ENCODE assay signal across 13 cellular contexts in genomic region chr4:99506781-99507180, GRCh38. TPM values are rescaled to one million over a fixed set of nuclear protein-coding genes. Genes with fewer than 3 reads are reported as not detected.
DNase-seq lines count a peak whose midpoint lies in the region; ATAC-seq and TF ChIP-seq lines count a peak whose summit lies in the region.
"Had no signal": no experiment of that assay in that cellular context is flagged by ENCODE, and none has a peak within 500 bp of the region (broad histone marks: within the 10 kb centered on the region; RNA-seq: fewer than 3 reads in every experiment).

No MANE protein-coding gene starts in this region.

- no peak for ATAC-seq in SK-N-SH treated with all-trans-retinoic acid at 6 μM for 48 hours
- no peak for ATAC-seq in T-cell (replicated peaks in 1 of 4)
- ATAC-seq in HG02885 (IDR thresholded peaks at IDR 0.05; ENCODE audit: poor library complexity, unreplicated experiment), result no peak

- peaks cover 45 to 54% (median 50%) of the 10 kb centered on the region in 3 donors for H3K4me1 Mint-ChIP-seq in T-cell

- intact Hi-C loops in testis (cut with DNase I; ENCODE audit: low total_unique reads), result no loop called here

- no peaks in the 10 kb centered on the region for H3K9me3 Mint-ChIP-seq in T-cell
- H3K9me3 Mint-ChIP-seq: activated naive CD4-positive, alpha-beta T cell treated with anti-CD3 and anti-CD28 coated beads for 36 hours had no signal

- no peak for TF ChIP-seq POLR2A in testis (IDR thresholded peaks at IDR 0.05)
- TF ChIP-seq POLR2A in tibial nerve (IDR thresholded peaks at IDR 0.05), result no peak

- H3F3A ChIP-seq in SK-N-SH (replicated peaks; ENCODE audit: insufficient read depth), result no peaks in the 10 kb centered on the region

- no peaks in the 10 kb centered on the region for H3K36me3 Mint-ChIP-seq in T-cell

- no peak overlapping the region for H3K4me2 ChIP-seq in SK-N-SH

- no peaks in the 10 kb centered on the region for H3K9me2 ChIP-seq in SK-N-SH

- DNase-seq in SK-N-SH (no peak), EH (ENCODE audit: low read depth) (peak; percentile 9), T-cell (no peak), fibroblast of pulmonary artery (ENCODE audit: low read depth) (peak; percentile 16), testis (no peak), tibial nerve (ENCODE audit: low spot score in 2 of 2) (no peak)
- DNase-seq: activated naive CD4-positive, alpha-beta T cell treated with anti-CD3 and anti-CD28 coated beads for 36 hours; central memory CD4-positive, alpha-beta T cell; Peyer's patch had no signal

- POLR2A ChIA-PET in SK-N-SH (lab: Yijun Ruan, JAX), result no interaction called here
- POLR2A ChIA-PET in T-cell (lab: Charles Lee), result interaction anchor here (0.6 to 0.8 kb wide), 2 partner anchors 17 to 798 kb away, joined by 6 to 10 read pairs; no protein-coding TSS in a partner anchor

- H3K27ac Mint-ChIP-seq in T-cell, result peak overlapping the region; percentile 85 to 89

- no peaks in the 10 kb centered on the region for H4K20me1 ChIP-seq in SK-N-SH (ENCODE audit: insufficient read depth)

- H3K27me3 Mint-ChIP-seq in T-cell, result no peaks in the 10 kb centered on the region

- no peak overlapping the region for H3K9ac ChIP-seq in SK-N-SH

- H3K79me2 ChIP-seq in SK-N-SH (ENCODE audit: insufficient read depth), result no peaks in the 10 kb centered on the region

- peak overlapping the region in 1 of 3 donors; percentile 58 for H3K4me3 Mint-ChIP-seq in T-cell
- H3K4me3 Mint-ChIP-seq: activated naive CD4-positive, alpha-beta T cell treated with anti-CD3 and anti-CD28 coated beads for 36 hours had no signal

- WGBS in SK-N-SH (ENCODE audit: low lambda C conversion rate), result 15% methylated on average over 2 of the region's 2 CpGs
- 54 to 55% methylated on average over 2 of the region's 2 CpGs for WGBS in testis, 2 donors
- WGBS in tibial nerve, 2 donors, result 47 to 52% methylated on average over 2 of the region's 2 CpGs

- TF ChIP-seq EP300 in SK-N-SH (IDR thresholded peaks at IDR 0.05; ENCODE audit: borderline replicate concordance in 1 of 2, low read depth in 1 of 2, low read length in 1 of 2) (no peak), tibial nerve (IDR thresholded peaks at IDR 0.05) (no peak)

- TF ChIP-seq CTCF in SK-N-SH (IDR thresholded peaks at IDR 0.05) (no peak), fibroblast of pulmonary artery (IDR thresholded peaks at IDR 0.05; ENCODE audit: low read length, missing control alignments) (no peak), testis (IDR thresholded peaks at IDR 0.05) (no peak), tibial nerve (IDR thresholded peaks at IDR 0.05) (no peak)

- CTCF ChIA-PET in SK-N-SH (lab: Yijun Ruan, JAX) (interaction anchor here (0.6 kb wide), 1 partner anchor 1281 kb away, joined by 3 read pairs; no protein-coding TSS in a partner anchor), T-cell (lab: Charles Lee) (interaction anchor here (0.6 to 0.7 kb wide), 2 partner anchors 586 to 957 kb away, joined by 3 read pairs; no protein-coding TSS in a partner anchor)

- H3K36me3 ChIP-seq in SK-N-SH (replicated peaks in 1 of 2; ENCODE audit: control insufficient read depth in 1 of 2, insufficient read depth in 2 of 2, low read length in 1 of 2) (no peaks in the 10 kb centered on the region), testis (ENCODE audit: low read depth, missing control alignments) (no peaks in the 10 kb centered on the region), tibial nerve (no peaks in the 10 kb centered on the region)
- H3K36me3 ChIP-seq: Peyer's patch had no signal

- H3K9me3 ChIP-seq in SK-N-SH, result no peaks in the 10 kb centered on the region
- H3K9me3 ChIP-seq in testis, result no peaks in the 10 kb centered on the region
- H3K9me3 ChIP-seq in tibial nerve, result peaks cover 0 to 9% (median 0%) of the 10 kb centered on the region in 4 donors
- H3K9me3 ChIP-seq: Peyer's patch had no signal

- TF ChIP-seq RAD21 in SK-N-SH (IDR thresholded peaks at IDR 0.05; ENCODE audit: low read length), result no peak

- H3K4me1 ChIP-seq in SK-N-SH (ENCODE audit: control insufficient read depth in 1 of 2, insufficient read depth in 2 of 2, low read depth in 1 of 2, low read length in 1 of 2), result peaks cover 0 to 3% of the 10 kb centered on the region in 2 experiments; a peak in 1 of 4 replicates
- H3K4me1 ChIP-seq in testis, result no peaks in the 10 kb centered on the region
- no peaks in the 10 kb centered on the region for H3K4me1 ChIP-seq in tibial nerve
- H3K4me1 ChIP-seq: Peyer's patch had no signal

- H3K27ac ChIP-seq in SK-N-SH (ENCODE audit: low read depth in 2 of 2, low read length in 1 of 2), result no peak overlapping the region
- H3K27ac ChIP-seq in testis, result no peak overlapping the region
- H3K27ac ChIP-seq in tibial nerve, result no peak overlapping the region
- H3K27ac ChIP-seq: Peyer's patch had no signal

- H3K4me3 ChIP-seq in SK-N-SH (ENCODE audit: low read depth in 2 of 2, low read length in 1 of 2) (no peak overlapping the region), fibroblast of pulmonary artery (replicated peaks; ENCODE audit: low read depth, low read length) (no peak overlapping the region), testis (no peak overlapping the region), tibial nerve (no peak overlapping the region)
- H3K4me3 ChIP-seq: Peyer's patch had no signal

- H3K27me3 ChIP-seq in SK-N-SH (ENCODE audit: insufficient read depth) (no peaks in the 10 kb centered on the region), testis (no peaks in the 10 kb centered on the region), tibial nerve (no peaks in the 10 kb centered on the region)
- H3K27me3 ChIP-seq: Peyer's patch had no signal

- no peak overlapping the region for H2AFZ ChIP-seq in SK-N-SH (ENCODE audit: low read depth)

TF ChIP-seq in SK-N-SH, 30 proteins besides CTCF, POLR2A, EP300 and RAD21:
- TF ChIP-seq RXRA (IDR thresholded peaks at IDR 0.05; ENCODE audit: borderline replicate concordance, low read depth), result no peak
- TF ChIP-seq, protein P1, sequence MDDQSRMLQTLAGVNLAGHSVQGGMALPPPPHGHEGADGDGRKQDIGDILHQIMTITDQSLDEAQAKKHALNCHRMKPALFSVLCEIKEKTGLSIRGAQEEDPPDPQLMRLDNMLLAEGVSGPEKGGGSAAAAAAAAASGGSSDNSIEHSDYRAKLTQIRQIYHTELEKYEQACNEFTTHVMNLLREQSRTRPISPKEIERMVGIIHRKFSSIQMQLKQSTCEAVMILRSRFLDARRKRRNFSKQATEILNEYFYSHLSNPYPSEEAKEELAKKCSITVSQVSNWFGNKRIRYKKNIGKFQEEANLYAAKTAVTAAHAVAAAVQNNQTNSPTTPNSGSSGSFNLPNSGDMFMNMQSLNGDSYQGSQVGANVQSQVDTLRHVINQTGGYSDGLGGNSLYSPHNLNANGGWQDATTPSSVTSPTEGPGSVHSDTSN (IDR thresholded peaks at IDR 0.05), result peak; percentile 38

TF ChIP-seq in SK-N-SH treated with all-trans-retinoic acid at 6 μM for 48 hours, 23 proteins besides CTCF, POLR2A, EP300 and RAD21 (continues in another document):
- TF ChIP-seq BACH2 (CRISPR knock-in tag; IDR thresholded peaks at IDR 0.05; ENCODE audit: borderline replicate concordance) (no peak), ZFP3 (CRISPR knock-in tag; IDR thresholded peaks at IDR 0.05) (no peak), ARNTL (CRISPR knock-in tag; IDR thresholded peaks at IDR 0.05; ENCODE audit: borderline replicate concordance, low read depth) (no peak), ESRRG (CRISPR knock-in tag; IDR thresholded peaks at IDR 0.05) (no peak), ZNF8 (CRISPR knock-in tag; IDR thresholded peaks at IDR 0.05) (no peak), RARB (CRISPR knock-in tag; IDR thresholded peaks at IDR 0.05) (no peak), TCF4 (CRISPR knock-in tag; IDR thresholded peaks at IDR 0.05; ENCODE audit: borderline replicate concordance) (no peak), OSR1 (CRISPR knock-in tag; IDR thresholded peaks at IDR 0.05) (no peak)
- TF ChIP-seq, protein P2, sequence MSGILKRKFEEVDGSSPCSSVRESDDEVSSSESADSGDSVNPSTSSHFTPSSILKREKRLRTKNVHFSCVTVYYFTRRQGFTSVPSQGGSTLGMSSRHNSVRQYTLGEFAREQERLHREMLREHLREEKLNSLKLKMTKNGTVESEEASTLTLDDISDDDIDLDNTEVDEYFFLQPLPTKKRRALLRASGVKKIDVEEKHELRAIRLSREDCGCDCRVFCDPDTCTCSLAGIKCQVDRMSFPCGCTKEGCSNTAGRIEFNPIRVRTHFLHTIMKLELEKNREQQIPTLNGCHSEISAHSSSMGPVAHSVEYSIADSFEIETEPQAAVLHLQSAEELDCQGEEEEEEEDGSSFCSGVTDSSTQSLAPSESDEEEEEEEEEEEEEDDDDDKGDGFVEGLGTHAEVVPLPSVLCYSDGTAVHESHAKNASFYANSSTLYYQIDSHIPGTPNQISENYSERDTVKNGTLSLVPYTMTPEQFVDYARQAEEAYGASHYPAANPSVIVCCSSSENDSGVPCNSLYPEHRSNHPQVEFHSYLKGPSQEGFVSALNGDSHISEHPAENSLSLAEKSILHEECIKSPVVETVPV (CRISPR knock-in tag; IDR thresholded peaks at IDR 0.05), result no peak

RNA-seq across cellular contexts. Expression of gene C4orf17, which starts 4.0 kb away (rescaled TPM):
- polyA plus RNA-seq in SK-N-SH (2012; rRNA removed) (not detected in 2 replicates), testis (ENCODE audit: insufficient read depth, low read depth, low replicate concordance) (51.2 TPM)
- polyA plus RNA-seq in SK-N-SH (2012; cell fraction: cytosol; rRNA removed), result not detected in 2 replicates
- polyA plus RNA-seq in SK-N-SH (2012; cell fraction: nucleus; rRNA removed), result not detected in 2 replicates
- total RNA-seq in T-cell (not detected), testis (10 to 100 TPM; 10.9 to 18.9 TPM), tibial nerve (not detected)
- total RNA-seq: activated naive CD4-positive, alpha-beta T cell treated with anti-CD3 and anti-CD28 coated beads for 36 hours; HT-29; Peyer's patch had no signal
- polyA plus RNA-seq: AG04450 had no signal

RNA-seq across cellular contexts. Expression of gene TRMT10A, which starts 57.1 kb away (rescaled TPM):
- polyA plus RNA-seq in SK-N-SH (2012; rRNA removed), result 2.4 and 3.0 TPM in 2 replicates
- polyA plus RNA-seq in SK-N-SH (2012; cell fraction: cytosol; rRNA removed), result 3.7 and 5.3 TPM in 2 replicates
- polyA plus RNA-seq in SK-N-SH (2012; cell fraction: nucleus; rRNA removed), result 0.97 and 2.7 TPM in 2 replicates
- 1 to 10 TPM; 3.4 to 5.3 (median 4.0) TPM for total RNA-seq in T-cell
- 10 to 100 TPM; 13.1 to 21.4 TPM for total RNA-seq in testis
- 16.1 TPM for polyA plus RNA-seq in testis (ENCODE audit: insufficient read depth, low read depth, low replicate concordance)
- total RNA-seq in tibial nerve, result 10 to 100 TPM in 1 of 4 donors, 1 to 10 TPM in 3; 1.8 to 15.1 (median 4.4) TPM

Comparison
In these comparisons a context has a peak if more than half of its experiments do, and no peak if none do; other contexts are left out.
1. DNase-seq: peak in EH (single experiment) and fibroblast of pulmonary artery (single experiment); none in SK-N-SH (single experiment), T-cell (0 of 34), testis (single experiment) and tibial nerve (0 of 2).
2. RNA of gene C4orf17, which starts 4.0 kb away (total RNA-seq): 10.9 to 18.9 TPM in testis; not detected in T-cell and not detected in tibial nerve; every median in the first group is over 10 times any median in the second.